ENCODE assay signal across 8 cellular contexts in genomic region chr10:73730153-73730906, GRCh38. TPM values are rescaled to one million over a fixed set of nuclear protein-coding genes. Genes with fewer than 3 reads are reported as not detected.
DNase-seq lines count a peak whose midpoint lies in the region; ATAC-seq and TF ChIP-seq lines count a peak whose summit lies in the region.

No MANE protein-coding gene starts in this region.

- H3K9me3 Mint-ChIP-seq in activated T-cell treated with anti-CD3 and anti-CD28 coated beads, Interleukin-2, amount 50 U/mL, for 24 hours = no peaks in the 10 kb centered on the region

- peak; percentile 74 for ATAC-seq in GM21526 (IDR thresholded peaks at IDR 0.05; ENCODE audit: low FRiP score, unreplicated experiment)
- peak; percentile 93 for ATAC-seq in IMR-90 (ENCODE audit: low read depth)
- ATAC-seq in PC-3 = peak; percentile 87

- H3K4me3 Mint-ChIP-seq in activated T-cell treated with anti-CD3 and anti-CD28 coated beads, Interleukin-2, amount 50 U/mL, for 24 hours = peak overlapping the region; percentile 100

- H4K8ac ChIP-seq in IMR-90 (ENCODE audit: low read depth in 2 of 2, low read length in 2 of 2) = peak overlapping the region; percentile 45 to 95

- H3K9me2 ChIP-seq in PC-3 (replicated peaks; ENCODE audit: low read length) = no peaks in the 10 kb centered on the region

- H3K4me1 ChIP-seq in IMR-90 (ENCODE audit: control insufficient read depth, insufficient read depth, low read length) (peaks cover 3% of the 10 kb centered on the region; the same call in 1 of the 2 replicates), PC-3 (ENCODE audit: insufficient read depth, low read length) (peaks cover 9% of the 10 kb centered on the region), mucosa of rectum (ENCODE audit: control insufficient read depth in 2 of 2, insufficient read depth in 2 of 2, low read length in 2 of 2) (peaks cover 0 to 5% of the 10 kb centered on the region in 2 donors)

- peak overlapping the region; percentile 93 for H2BK5ac ChIP-seq in IMR-90 (ENCODE audit: low read depth, low read length, poor library complexity, severe bottlenecking)

- peak overlapping the region; percentile 74; the same call in 1 of the 2 replicates for H4K91ac ChIP-seq in IMR-90 (ENCODE audit: insufficient read depth, low read depth, low read length)

- H3K4me3 ChIP-seq in IMR-90 (ENCODE audit: insufficient read depth, low read depth, low read length) = peak overlapping the region; percentile 96
- peak overlapping the region; percentile 69 for H3K4me3 ChIP-seq in PC-3 (ENCODE audit: low read length)
- H3K4me3 ChIP-seq in mucosa of rectum (ENCODE audit: low read length in 2 of 2) = peak overlapping the region; percentile 94 to 99

- H3K27me3 ChIP-seq in IMR-90 (ENCODE audit: control insufficient read depth, insufficient read depth, low read length) (no peaks in the 10 kb centered on the region), PC-3 (ENCODE audit: low read length) (no peaks in the 10 kb centered on the region), mucosa of rectum (ENCODE audit: control insufficient read depth in 2 of 2, insufficient read depth in 2 of 2, low read length in 2 of 2) (no peaks in the 10 kb centered on the region)

- 0 out of 2 replicates have a peak, but pooled peaks cover 8% of the 10 kb centered on the region for H3K9me1 ChIP-seq in IMR-90 (ENCODE audit: insufficient read depth, low read length)

- peak overlapping the region; percentile 76; the same call in 1 of the 2 replicates for H3K23ac ChIP-seq in IMR-90 (ENCODE audit: low read depth, low read length)

- peaks cover 48% of the 10 kb centered on the region for H3K36me3 Mint-ChIP-seq in activated T-cell treated with anti-CD3 and anti-CD28 coated beads, Interleukin-2, amount 50 U/mL, for 24 hours (ENCODE audit: low read depth)

- intact Hi-C loops in IMR-90 (cut with micrococcal nuclease) = no loop called here
- intact Hi-C loops in PC-3 (cut with micrococcal nuclease) = loop anchor here (1.0 to 2.0 kb wide), 5 partner anchors 11 to 77 kb away; partner anchors contain the start of gene ZSWIM8

- H3K27me3 Mint-ChIP-seq in activated T-cell treated with anti-CD3 and anti-CD28 coated beads, Interleukin-2, amount 50 U/mL, for 24 hours = no peaks in the 10 kb centered on the region

- peaks cover 26% of the 10 kb centered on the region for H3K4me1 Mint-ChIP-seq in activated T-cell treated with anti-CD3 and anti-CD28 coated beads, Interleukin-2, amount 50 U/mL, for 24 hours (ENCODE audit: low read depth)

- POLR2A ChIA-PET in IMR-90 (lab: Charles Lee; ENCODE audit: unreplicated experiment) (interaction anchor here (0.6 to 1.0 kb wide), 2 partner anchors 13 to 95 kb away, joined by 3 to 6 read pairs; no protein-coding TSS in a partner anchor), PC-3 (lab: Charles Lee; ENCODE audit: unreplicated experiment) (interaction anchor here (0.6 to 1.4 kb wide), 12 partner anchors 13 to 864 kb away, joined by 3 to 24 read pairs (median 4); partner anchors contain the start of genes CHCHD1 and SEC24C)

- peak overlapping the region; percentile 86 for H2AK9ac ChIP-seq in IMR-90 (replicated peaks; ENCODE audit: low read depth, low read length, poor library complexity)

- no peaks in the 10 kb centered on the region for H4K20me1 ChIP-seq in IMR-90 (ENCODE audit: insufficient read depth, low read length)
- H4K20me1 ChIP-seq in PC-3 (ENCODE audit: low read length) = no peaks in the 10 kb centered on the region

- H3K4ac ChIP-seq in IMR-90 (ENCODE audit: low read depth, low read length) = peak overlapping the region; percentile 87

- H3K9me3 ChIP-seq in IMR-90 (ENCODE audit: control insufficient read depth, insufficient read depth, low read length) (no peaks in the 10 kb centered on the region), PC-3 (ENCODE audit: low read length) (no peaks in the 10 kb centered on the region), mucosa of rectum (ENCODE audit: control insufficient read depth in 2 of 2, low read length in 2 of 2) (no peaks in the 10 kb centered on the region)

- peak overlapping the region; percentile 99 for H3K27ac Mint-ChIP-seq in activated T-cell treated with anti-CD3 and anti-CD28 coated beads, Interleukin-2, amount 50 U/mL, for 24 hours

- 0 out of 2 replicates have a peak overlapping the region, but pooled peaks have one; percentile 10 for H2AK5ac ChIP-seq in IMR-90 (ENCODE audit: low read depth, low read length)

- H3K27ac ChIP-seq in IMR-90 (ENCODE audit: insufficient read depth, low read length) (peak overlapping the region; percentile 91), PC-3 (ENCODE audit: low read length) (peak overlapping the region; percentile 72), mucosa of rectum (ENCODE audit: low read depth in 2 of 2, low read length in 2 of 2) (peak overlapping the region; percentile 91 to 93)

- no peak overlapping the region for H2BK15ac ChIP-seq in IMR-90 (ENCODE audit: low read depth, low read length)

- 0% methylated on average over 20 of the region's 58 CpGs; no CpG with 5 or more reads in 1 of the 2 experiments for WGBS in IMR-90 (ENCODE audit: extremely low coverage in 2 of 2, insufficient read length in 1 of 2), 2 experiments

- peak overlapping the region; percentile 89 for H3K9ac ChIP-seq in IMR-90 (ENCODE audit: low read depth, low read length)
- H3K9ac ChIP-seq in PC-3 (ENCODE audit: low read length) = peak overlapping the region; percentile 80
- peak overlapping the region; percentile 93 to 94 for H3K9ac ChIP-seq in mucosa of rectum (ENCODE audit: low read depth in 1 of 2, low read length in 2 of 2)

- TF ChIP-seq RAD21 in IMR-90 (IDR thresholded peaks at IDR 0.05; ENCODE audit: low read length) = no peak

- H3K4me2 ChIP-seq in IMR-90 (ENCODE audit: low read depth, low read length) (peak overlapping the region; percentile 97), PC-3 (ENCODE audit: low read length) (peak overlapping the region; percentile 81)

- H4K5ac ChIP-seq in IMR-90 (ENCODE audit: low read depth, low read length) = peak overlapping the region; percentile 84

- peaks cover 56% of the 10 kb centered on the region for H3K79me2 ChIP-seq in PC-3 (ENCODE audit: low read length)

- in situ Hi-C loops in IMR-90 (cut with MboI; ENCODE audit: low sequenced_read_pairs) = no loop called here

- peaks cover 26% of the 10 kb centered on the region for H3K36me3 ChIP-seq in IMR-90 (ENCODE audit: control insufficient read depth, insufficient read depth, low read length)
- peaks cover 38% of the 10 kb centered on the region for H3K36me3 ChIP-seq in PC-3 (ENCODE audit: low read depth, low read length)
- H3K36me3 ChIP-seq in mucosa of rectum (ENCODE audit: control insufficient read depth in 2 of 2, insufficient read depth in 2 of 2, low read length in 2 of 2) = peaks cover 11 to 32% of the 10 kb centered on the region in 2 donors

- peak overlapping the region; percentile 68 for H2BK120ac ChIP-seq in IMR-90 (ENCODE audit: low read depth, low read length)

- TF ChIP-seq CTCF in IMR-90 (conservative IDR thresholded peaks at IDR 0.05; ENCODE audit: low read depth, low read length) (no peak), PC-3 (conservative IDR thresholded peaks at IDR 0.05; ENCODE audit: low read depth, low read length) (no peak)

- BruUV-seq in IMR-90 (replicated peaks; lab: Mats Ljungman, UMichigan) (TSS peak; percentile 72), PC-3 (replicated peaks; lab: Mats Ljungman, UMichigan) (no TSS peak)

- no peak overlapping the region for H2BK20ac ChIP-seq in IMR-90 (ENCODE audit: low read depth, low read length)

- H3K56ac ChIP-seq in IMR-90 (ENCODE audit: extremely low read depth, insufficient read depth, low read length) = peak overlapping the region; percentile 61

- H3K14ac ChIP-seq in IMR-90 (replicated peaks; ENCODE audit: low read depth, low read length) = peak overlapping the region; percentile 92

- H2AFZ ChIP-seq in IMR-90 (replicated peaks; ENCODE audit: low read length, poor library complexity) (peak overlapping the region; percentile 90), PC-3 (ENCODE audit: low read length) (peak overlapping the region; percentile 73)

- CTCF ChIA-PET in IMR-90 (lab: Yijun Ruan, JAX) = no interaction called here
- CTCF ChIA-PET in PC-3 (lab: Charles Lee) = interaction anchor here (1.1 kb wide), 1 partner anchor 43 kb away, joined by 3 read pairs; no protein-coding TSS in a partner anchor

- H3K18ac ChIP-seq in IMR-90 (ENCODE audit: low read depth, low read length) = peak overlapping the region; percentile 67

- TF ChIP-seq POLR2A in IMR-90 (IDR thresholded peaks at IDR 0.05; ENCODE audit: low read depth, low read length) (peak; percentile 75), erythroblast (IDR thresholded peaks at IDR 0.05; ENCODE audit: low read length) (peak; percentile 85)

- dilution Hi-C loops in IMR-90 (cut with HindIII; ENCODE audit: low sequenced_read_pairs, unreplicated experiment) = no loop called here

- peaks cover 12 to 29% of the 10 kb centered on the region in 2 experiments for H3K79me1 ChIP-seq in IMR-90 (ENCODE audit: low read depth in 1 of 2, low read length in 2 of 2)

- peaks cover 7% of the 10 kb centered on the region for H3F3A ChIP-seq in PC-3 (ENCODE audit: low read length, unreplicated experiment)

- DNase-seq in DMS 273 treated with DMSO at 0.1 percent for 48 hours (lab: John Stamatoyannopoulos, UW) = peak; percentile 75
- peak; percentile 87 for DNase-seq in IMR-90
- DNase-seq in PC-3 = peak; percentile 100
- peak; percentile 98 for DNase-seq in activated T-cell treated with anti-CD3 and anti-CD28 coated beads, Interleukin-2, amount 50 U/mL, for 24 hours
- peak; percentile 93 to 94 for DNase-seq in erythroblast (lab: John Stamatoyannopoulos, UW)
- DNase-seq in stimulated activated CD8-positive, alpha-beta memory T cell treated with anti-CD3 and anti-CD28 coated beads, Interleukin-4, amount 100 ng/mL, for 4 hours (ENCODE audit: low read depth in 2 of 2, low spot score in 1 of 2) = peak; percentile 78 to 83

RNA-seq across cellular contexts. Expression of gene SEC24C, which starts 13.8 kb away (rescaled TPM):
- total RNA-seq in IMR-90 (2012; rRNA removed) (66.4 and 74.2 TPM in 2 replicates), PC-3 (2014; rRNA removed) (285 and 325 TPM in 2 replicates)
- polyA plus RNA-seq in IMR-90 (2012; rRNA removed) = 84.2 and 88.9 TPM in 2 replicates
- polyA plus RNA-seq in IMR-90 (2012; cell fraction: cytosol; rRNA removed) = 40.7 and 47.2 TPM in 2 replicates
- 163 and 208 TPM in 2 replicates for polyA plus RNA-seq in IMR-90 (2012; cell fraction: nucleus; rRNA removed; ENCODE audit: low replicate concordance)

RNA-seq across cellular contexts. Expression of gene AGAP5, which starts 32.4 kb away (rescaled TPM):
- total RNA-seq in IMR-90 (2012; rRNA removed) (1.4 and 1.8 TPM in 2 replicates), PC-3 (2014; rRNA removed) (15.0 and 18.2 TPM in 2 replicates)
- 4.1 TPM in 2 replicates for polyA plus RNA-seq in IMR-90 (2012; rRNA removed)
- 1.2 and 1.5 TPM in 2 replicates for polyA plus RNA-seq in IMR-90 (2012; cell fraction: cytosol; rRNA removed)
- 32.0 and 39.3 TPM in 2 replicates for polyA plus RNA-seq in IMR-90 (2012; cell fraction: nucleus; rRNA removed; ENCODE audit: low replicate concordance)

RNA-seq across cellular contexts. Expression of gene CHCHD1, which starts 51.5 kb away (rescaled TPM):
- total RNA-seq in IMR-90 (2012; rRNA removed) = 11.5 and 13.9 TPM in 2 replicates
- 21.0 and 24.9 TPM in 2 replicates for polyA plus RNA-seq in IMR-90 (2012; rRNA removed)
- polyA plus RNA-seq in IMR-90 (2012; cell fraction: cytosol; rRNA removed) = 25.6 and 36.2 TPM in 2 replicates
- 5.7 and 15.2 TPM in 2 replicates for polyA plus RNA-seq in IMR-90 (2012; cell fraction: nucleus; rRNA removed; ENCODE audit: low replicate concordance)
- total RNA-seq in PC-3 (2014; rRNA removed) = 199 and 238 TPM in 2 replicates

RNA-seq across cellular contexts. Expression of gene ZSWIM8, which starts 55.1 kb away (rescaled TPM):
- total RNA-seq in IMR-90 (2012; rRNA removed) (16.8 and 16.9 TPM in 2 replicates), PC-3 (2014; rRNA removed) (152 and 173 TPM in 2 replicates)
- polyA plus RNA-seq in IMR-90 (2012; rRNA removed) = 103 and 119 TPM in 2 replicates
- 27.6 and 89.3 TPM in 2 replicates for polyA plus RNA-seq in IMR-90 (2012; cell fraction: cytosol; rRNA removed)
- polyA plus RNA-seq in IMR-90 (2012; cell fraction: nucleus; rRNA removed; ENCODE audit: low replicate concordance) = 319 and 862 TPM in 2 replicates

Comparison
In these comparisons a context has a peak if more than half of its experiments do, and no peak if none do; other contexts are left out.
1. Peak in every context shown above with its lines: DNase-seq, ATAC-seq, H3K4me3 ChIP-seq and H3K27ac ChIP-seq.
2. RNA of gene CHCHD1, which starts 51.5 kb away (total RNA-seq): 199 to 238 TPM in PC-3; 11.5 to 13.9 TPM in IMR-90; every median in the first group is over 10 times any median in the second.